Comparison of ENCODE assay signal across 16 cellular contexts in genomic region chr19:39974377-39975155, GRCh38.
"Had no signal": no experiment of that assay in that cellular context is flagged by ENCODE, and none has a peak within 500 bp of the region (broad histone marks: within the 10 kb centered on the region; RNA-seq: fewer than 3 reads in every experiment).

No MANE protein-coding gene starts in this region.

- H3K27me3 Mint-ChIP-seq: activated CD4-positive, alpha-beta memory T cell treated with anti-CD3 and anti-CD28 coated beads, Interleukin-2, amount 10 ng/mL, durations not matched to agents 7 days and 5 days; stimulated activated memory B cell treated with anti-CD40 and anti-IgM and Interleukin-4, amounts not matched to agents 10 μg/mL and 1 μg/mL and 100 μg/mL, for 72 hours had no signal

- H3K9me3 Mint-ChIP-seq: activated CD4-positive, alpha-beta memory T cell treated with anti-CD3 and anti-CD28 coated beads, Interleukin-2, amount 10 ng/mL, durations not matched to agents 7 days and 5 days; immature natural killer cell; stimulated activated memory B cell treated with anti-CD40 and anti-IgM and Interleukin-4, amounts not matched to agents 10 μg/mL and 1 μg/mL and 100 μg/mL, for 72 hours had no signal

- H3K4me3 ChIP-seq: coronary artery, pancreas, SJSA1, upper lobe of right lung had no signal

- H3K4me3 Mint-ChIP-seq: activated CD4-positive, alpha-beta memory T cell treated with anti-CD3 and anti-CD28 coated beads, Interleukin-2, amount 10 ng/mL, durations not matched to agents 7 days and 5 days; immature natural killer cell; stimulated activated memory B cell treated with anti-CD40 and anti-IgM and Interleukin-4, amounts not matched to agents 10 μg/mL and 1 μg/mL and 100 μg/mL, for 72 hours; WTC11 had no signal

- H3K27ac Mint-ChIP-seq: WTC11 had no signal

- DNase-seq: activated CD4-positive, alpha-beta memory T cell treated with anti-CD3 and anti-CD28 coated beads, Interleukin-2, amount 10 ng/mL, durations not matched to agents 7 days and 5 days; activated CD4-positive, alpha-beta T cell treated with anti-CD3 and anti-CD28 coated beads for 4 hours; activated CD8-positive, alpha-beta memory T cell treated with anti-CD3 and anti-CD28 coated beads, Interleukin-2, amount 50 U/mL, for 4 hours; activated naive CD4-positive, alpha-beta T cell; central memory CD4-positive, alpha-beta T cell; immature natural killer cell; mesendoderm; pancreas; stimulated activated CD4-positive, alpha-beta T cell treated with anti-CD3 and anti-CD28 coated beads, Interleukin-2, amount 100 ng/mL, for 24 hours; T-helper 2 cell; upper lobe of right lung had no signal

- H3K9me3 ChIP-seq: pancreas, SJSA1, upper lobe of right lung had no signal

- H3K27ac ChIP-seq: coronary artery, pancreas, SJSA1, upper lobe of right lung had no signal

- H3K27me3 ChIP-seq: pancreas, SJSA1, upper lobe of right lung had no signal

- ATAC-seq: esophagus mucosa; pancreas; stimulated activated memory B cell treated with anti-CD40 and anti-IgM and Interleukin-4, amounts not matched to agents 10 μg/mL and 1 μg/mL and 100 μg/mL, for 72 hours; upper lobe of right lung; WTC11 had no signal
